In the genomic region with DNA sequence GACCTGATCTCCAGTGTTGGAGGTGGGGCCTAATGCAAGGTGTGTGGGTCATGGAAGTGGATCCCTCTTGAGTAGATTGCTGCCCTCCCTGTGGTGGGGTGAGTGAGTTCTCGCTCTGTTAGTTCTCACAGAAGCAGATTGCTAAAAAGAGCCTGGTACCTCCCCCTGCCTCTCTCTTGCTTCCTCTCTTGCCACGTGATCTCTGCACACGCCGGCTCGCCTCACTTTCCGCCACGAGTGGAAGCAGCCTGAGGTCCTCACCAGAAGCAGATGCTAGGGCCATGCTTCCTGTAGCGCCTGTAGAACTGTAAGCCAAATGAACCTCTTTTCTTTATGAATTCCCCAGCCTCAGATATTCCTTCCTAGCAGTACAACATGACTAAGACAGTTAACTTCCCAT, we compare ENCODE assay signal across 15 cellular contexts.
A peak's percentile ranks its signal among the peaks of the same experiment; 100 is the strongest.
DNase-seq lines count a peak whose midpoint lies in the region; ATAC-seq, FAIRE-seq and TF ChIP-seq lines count a peak whose summit lies in the region.
"Had no signal": no experiment of that assay in that cellular context is flagged by ENCODE, and none has a peak within 500 bp of the region (broad histone marks: within the 10 kb centered on the region; RNA-seq: fewer than 3 reads in every experiment).

No MANE protein-coding gene starts in this region.

- H2BK5ac ChIP-seq in H1 (ENCODE audit: low read depth, low read length) = no peak overlapping the region
- no peak overlapping the region for H2BK5ac ChIP-seq in trophoblast cell (ENCODE audit: low read depth, low read length, poor library complexity)

- H2AFZ ChIP-seq in H1 (ENCODE audit: low read length) (no peak overlapping the region), trophoblast cell (ENCODE audit: insufficient read depth, low read length, poor library complexity) (no peak overlapping the region)

- no peak for ATAC-seq in HG02759 (IDR thresholded peaks at IDR 0.05; ENCODE audit: unreplicated experiment)
- ATAC-seq: activated CD8-positive, alpha-beta T cell treated with anti-CD3 and anti-CD28 coated beads, Interleukin-2, amount 10 ng/mL, durations not matched to agents 7 days and 5 days had no signal

- no peak overlapping the region for H2BK15ac ChIP-seq in H1 (ENCODE audit: low read length)

- H3K18ac ChIP-seq in H1 (ENCODE audit: extremely low read depth, low read length) (no peak overlapping the region), trophoblast cell (ENCODE audit: low read length) (peak overlapping the region; percentile 6)

- 0 out of 2 replicates have a peak, but pooled peaks cover 3% of the 10 kb centered on the region for H3K36me3 ChIP-seq in GM06990 (ENCODE audit: control insufficient read depth, insufficient read depth, low read length)
- no peaks in the 10 kb centered on the region for H3K36me3 ChIP-seq in H1 (ENCODE audit: control insufficient read depth in 2 of 4, insufficient read depth in 4 of 4, low read length in 3 of 4)
- no peaks in the 10 kb centered on the region for H3K36me3 ChIP-seq in trophoblast cell (ENCODE audit: control insufficient read depth in 1 of 2, insufficient read depth in 2 of 2, low read length in 2 of 2)
- H3K36me3 ChIP-seq: upper lobe of right lung had no signal

- H2BK120ac ChIP-seq in H1 (replicated peaks; ENCODE audit: low read depth, low read length) (no peak overlapping the region), trophoblast cell (ENCODE audit: insufficient read depth, low read length, poor library complexity) (no peak overlapping the region)

- H3K79me2 ChIP-seq in H1 (ENCODE audit: control insufficient read depth in 1 of 2, insufficient read depth in 2 of 2, low read length in 2 of 2) = peaks cover 0 to 8% of the 10 kb centered on the region in 2 experiments; a peak in 1 of 4 replicates
- H3K79me2 ChIP-seq in trophoblast cell (ENCODE audit: control insufficient read depth, insufficient read depth, low read length, poor library complexity) = no peaks in the 10 kb centered on the region

- H2AK5ac ChIP-seq in H1 (ENCODE audit: low read depth, low read length) (peak overlapping the region; percentile 42; the same call in 1 of the 2 replicates), trophoblast cell (ENCODE audit: low read length) (no peak overlapping the region)

- no peaks in the 10 kb centered on the region for H3K23me2 ChIP-seq in H1 (ENCODE audit: low read depth, low read length)

- no peak for TF ChIP-seq EP300 in H1 (IDR thresholded peaks at IDR 0.05; ENCODE audit: borderline replicate concordance in 1 of 2, low read depth in 2 of 2, low read length in 2 of 2)

- in situ Hi-C loops in KBM-7 (cut with MboI; ENCODE audit: low pct_unique_long_range_greater_than_20kb, low sequenced_read_pairs) = no loop called here

- H4K5ac ChIP-seq in H1 (ENCODE audit: insufficient read length, low read depth, low read length) = no peak overlapping the region

- H3K4me1 ChIP-seq in H1 (replicated peaks in 1 of 4; ENCODE audit: control insufficient read depth in 3 of 4, insufficient read depth in 4 of 4, low read length in 3 of 4) = peaks cover 0 to 8% (median 1%) of the 10 kb centered on the region in 4 experiments; a peak in 3 of 7 replicates
- peaks cover 13 to 19% of the 10 kb centered on the region in 2 experiments for H3K4me1 ChIP-seq in trophoblast cell (ENCODE audit: control insufficient read depth in 1 of 2, insufficient read depth in 2 of 2, low read length in 2 of 2)

- H3K79me1 ChIP-seq in H1 (ENCODE audit: low read depth, low read length) (peaks cover 4% of the 10 kb centered on the region; the same call in 1 of the 2 replicates), trophoblast cell (ENCODE audit: low read length) (peaks cover 4% of the 10 kb centered on the region)

- POLR2A ChIA-PET in H1 (lab: Charles Lee; ENCODE audit: partially characterized antibody) = no interaction called here

- TF ChIP-seq CTCF in GM06990 (IDR thresholded peaks at IDR 0.05; ENCODE audit: insufficient read depth, low read length, poor library complexity, severe bottlenecking) (no peak), H1 (IDR thresholded peaks at IDR 0.05; ENCODE audit: control extremely low read depth in 1 of 3, insufficient read depth in 1 of 3, low read depth in 1 of 3, low read length in 3 of 3) (no peak)

- H4K8ac ChIP-seq in H1 (ENCODE audit: extremely low read depth, insufficient read depth, low read length) (no peak overlapping the region), trophoblast cell (ENCODE audit: low read depth, low read length) (no peak overlapping the region)

- H3K4ac ChIP-seq in H1 (replicated peaks; ENCODE audit: insufficient read length, low read depth, low read length) (no peak overlapping the region), trophoblast cell (ENCODE audit: low read depth, low read length) (no peak overlapping the region)

- H4K20me1 ChIP-seq in H1 (replicated peaks in 1 of 2; ENCODE audit: control insufficient read depth in 1 of 2, insufficient read depth in 2 of 2, low read length in 2 of 2) = peaks cover 0 to 2% of the 10 kb centered on the region in 2 experiments

- WGBS in H1 (ENCODE audit: extremely low coverage in 1 of 2, insufficient coverage in 1 of 2, insufficient read length in 1 of 2, insufficient replicate concordance in 2 of 2, low coverage in 1 of 2, low lambda C conversion rate in 2 of 2, missing lambda C conversion rate in 1 of 2), 2 experiments = 89% methylated on average over 8 of the region's 8 CpGs; no CpG with 5 or more reads in 1 of the 2 experiments
- WGBS in trophoblast cell (ENCODE audit: extremely low coverage, insufficient coverage, insufficient read length) = no CpG with 5 or more reads among the region's 8 CpGs

- CTCF ChIA-PET in H1 (lab: Charles Lee; ENCODE audit: partially characterized antibody) = interaction anchor here (4.1 kb wide), 1 partner anchor 144 kb away, joined by 25 read pairs; no protein-coding TSS in a partner anchor

- H4K91ac ChIP-seq in H1 (replicated peaks; ENCODE audit: insufficient read length, low read length) (no peak overlapping the region), trophoblast cell (ENCODE audit: low read depth, low read length) (no peak overlapping the region)

- H3K9me3 ChIP-seq in H1 (ENCODE audit: insufficient read depth in 2 of 2, low read depth in 1 of 2, low read length in 1 of 2) = no peaks in the 10 kb centered on the region
- H3K9me3 ChIP-seq in trophoblast cell (ENCODE audit: insufficient read depth, low read depth, low read length) = no peaks in the 10 kb centered on the region
- H3K9me3 ChIP-seq: upper lobe of right lung had no signal

- DNase-seq in GM06990 (ENCODE audit: extremely low read depth, insufficient read length) (peak; percentile 59), KBM-7 (peak; percentile 55), H1 (ENCODE audit: low read depth in 1 of 2, low spot score in 2 of 2) (no peak), trophoblast cell (no peak), erythroblast (lab: John Stamatoyannopoulos, UW) (no peak), HuH-7 (ENCODE audit: low spot score) (no peak)
- no peak for DNase-seq in stimulated activated CD4-positive, alpha-beta T cell treated with anti-CD3 and anti-CD28 coated beads, Interleukin-15, amount 100 ng/mL, for 24 hours
- DNase-seq: activated CD8-positive, alpha-beta T cell treated with anti-CD3 and anti-CD28 coated beads, Interleukin-2, amount 10 ng/mL, durations not matched to agents 7 days and 5 days; activated effector memory CD4-positive, alpha-beta T cell treated with Interleukin-2 at 50 U/mL for 16 hours; endodermal cell; MM.1S; upper lobe of right lung had no signal

- H3K9ac ChIP-seq in H1 (replicated peaks in 1 of 4; ENCODE audit: extremely low read depth in 1 of 4, low read depth in 3 of 4, low read length in 3 of 4) (no peak overlapping the region), trophoblast cell (ENCODE audit: low read length) (no peak overlapping the region)

- H3K4me2 ChIP-seq in H1 (ENCODE audit: insufficient read depth in 1 of 2, low read depth in 2 of 2, low read length in 2 of 2) = no peak overlapping the region
- H3K4me2 ChIP-seq in trophoblast cell (ENCODE audit: low read length) = no peak overlapping the region

- H2BK12ac ChIP-seq in H1 (ENCODE audit: low read depth, low read length) (no peak overlapping the region), trophoblast cell (ENCODE audit: low read length) (no peak overlapping the region)

- H3K14ac ChIP-seq in H1 (ENCODE audit: insufficient read length) (no peak overlapping the region), trophoblast cell (ENCODE audit: low read length) (no peak overlapping the region)

- H3K23ac ChIP-seq in H1 (ENCODE audit: insufficient read length) (no peak overlapping the region), trophoblast cell (ENCODE audit: low read length) (no peak overlapping the region)

- H3K27ac ChIP-seq in H1 (ENCODE audit: low read depth, low read length) (no peak overlapping the region), trophoblast cell (ENCODE audit: low read depth, low read length) (no peak overlapping the region)
- H3K27ac ChIP-seq: C4-2B, upper lobe of right lung had no signal

- FAIRE-seq in H1 (lab: Jason Lieb, UNC) = no peak
- FAIRE-seq: HTR-8/SVneo had no signal

- no peaks in the 10 kb centered on the region for H3K27me3 ChIP-seq in GM06990 (replicated peaks; ENCODE audit: control insufficient read depth, insufficient read depth, low read length)
- no peaks in the 10 kb centered on the region for H3K27me3 ChIP-seq in H1 (replicated peaks in 1 of 4; ENCODE audit: control insufficient read depth in 3 of 4, extremely low read depth in 1 of 4, insufficient read depth in 3 of 4, low read length in 3 of 4)
- H3K27me3 ChIP-seq in trophoblast cell (ENCODE audit: insufficient read depth, low read length) = no peaks in the 10 kb centered on the region
- H3K27me3 ChIP-seq: upper lobe of right lung had no signal

- H3K56ac ChIP-seq in H1 (replicated peaks; ENCODE audit: insufficient read length, low read depth, low read length) = no peak overlapping the region

- no peak overlapping the region for H3K4me3 ChIP-seq in GM06990 (replicated peaks; ENCODE audit: low read depth, low read length)
- H3K4me3 ChIP-seq in H1 (ENCODE audit: extremely low read depth in 1 of 4, insufficient read depth in 2 of 4, low read depth in 3 of 4, low read length in 4 of 4) = no peak overlapping the region
- H3K4me3 ChIP-seq in trophoblast cell (ENCODE audit: low read depth, low read length) = no peak overlapping the region
- H3K4me3 ChIP-seq: upper lobe of right lung had no signal

- TF ChIP-seq POLR2A in H1 (IDR thresholded peaks at IDR 0.05; ENCODE audit: control extremely low read depth in 1 of 2, low read depth in 2 of 2, low read length in 2 of 2) (no peak), erythroblast (IDR thresholded peaks at IDR 0.05; ENCODE audit: low read length) (no peak)

- H2BK20ac ChIP-seq in H1 (ENCODE audit: low read length) = no peak overlapping the region

- H4K12ac ChIP-seq in trophoblast cell (ENCODE audit: low read depth, low read length) = no peak overlapping the region

- no peak for TF ChIP-seq RAD21 in H1 (IDR thresholded peaks at IDR 0.05 in 1 of 2, conservative IDR thresholded peaks at IDR 0.05 in 1 of 2; ENCODE audit: low read depth in 2 of 2, low read length in 2 of 2)

TF ChIP-seq in H1, 55 proteins besides CTCF, POLR2A, EP300 and RAD21:
- TF ChIP-seq CHD1 (IDR thresholded peaks at IDR 0.05; ENCODE audit: low read depth, low read length) (no peak), GTF2F1 (IDR thresholded peaks at IDR 0.05; ENCODE audit: borderline replicate concordance, low read depth, low read length) (no peak), HDAC6 (IDR thresholded peaks at IDR 0.05; ENCODE audit: low read depth, low read length) (no peak), JUN (IDR thresholded peaks at IDR 0.05; ENCODE audit: low read depth, low read length) (no peak)

Comparison
In these comparisons a context has a peak if more than half of its experiments do, and no peak if none do; other contexts are left out.
1. DNase-seq: peak in GM06990 (single experiment) and KBM-7 (single experiment); none in H1 (0 of 2), trophoblast cell (0 of 2), stimulated activated CD4-positive, alpha-beta T cell treated with anti-CD3 and anti-CD28 coated beads, Interleukin-15, amount 100 ng/mL, for 24 hours (single experiment), erythroblast (0 of 2) and HuH-7 (single experiment).